ENCODE assay signal across 8 cellular contexts in genomic region chr14:66507722-66508546, GRCh38. TPM values are rescaled to one million over a fixed set of nuclear protein-coding genes. Genes with fewer than 3 reads are reported as not detected.
DNase-seq lines count a peak whose midpoint lies in the region; ATAC-seq, FAIRE-seq and TF ChIP-seq lines count a peak whose summit lies in the region.

Gene GPHN, plus strand, starts transcription at chr14:66508147.

- POLR2A ChIA-PET in OCI-LY7 (lab: Charles Lee): no interaction called here

- H3K4me2 ChIP-seq in OCI-LY7 (ENCODE audit: low read length): no peak within 1 kb of the TSS

- peak; percentile 27 for TF ChIP-seq CTCF in astrocyte of the cerebellum (IDR thresholded peaks at IDR 0.05; ENCODE audit: low read depth, low read length, missing control alignments)
- TF ChIP-seq CTCF in OCI-LY7 (conservative IDR thresholded peaks at IDR 0.05; ENCODE audit: low read length): no peak

- ATAC-seq in HG02840 (IDR thresholded peaks at IDR 0.05; ENCODE audit: low FRiP score, unreplicated experiment): peak; percentile 75

- DNase-seq in GM12891 (ENCODE audit: insufficient read length, low spot score): peak; percentile 74
- peak; percentile 26 for DNase-seq in NCI-H146 treated with DMSO at 0.1 percent for 48 hours (lab: John Stamatoyannopoulos, UW; ENCODE audit: unreplicated experiment)
- DNase-seq in T-helper 9 cell: peak; percentile 80
- DNase-seq in astrocyte of the cerebellum (ENCODE audit: low read depth): peak; percentile 95
- peak; percentile 94 for DNase-seq in hepatic stellate cell (ENCODE audit: low spot score)
- peak; percentile 96 for DNase-seq in renal cortical epithelial cell (ENCODE audit: low read depth)
- no peak for DNase-seq in OCI-LY7 (ENCODE audit: low spot score)

- peak; percentile 85 for TF ChIP-seq POLR2A in GM12891 (IDR thresholded peaks at IDR 0.05; ENCODE audit: low read depth, low read length)

- in situ Hi-C loops in astrocyte of the cerebellum (cut with HindIII; ENCODE audit: low sequenced_read_pairs): no loop called here

- no peaks in the 10 kb centered on the region for H4K20me1 ChIP-seq in OCI-LY7 (ENCODE audit: insufficient read depth, low read length)

- no TSS peak for BruUV-seq in OCI-LY7 (replicated peaks; lab: Mats Ljungman, UMichigan)

- H3K9me3 ChIP-seq in OCI-LY7 (ENCODE audit: low read length): no peaks in the 10 kb centered on the region

- H3K36me3 ChIP-seq in OCI-LY7 (ENCODE audit: insufficient read depth, low read length): no peaks in the 10 kb centered on the region

- H3K27ac ChIP-seq in OCI-LY7 (ENCODE audit: low read depth, low read length, poor library complexity, severe bottlenecking): no peak within 1 kb of the TSS

- CTCF ChIA-PET in OCI-LY7 (lab: Charles Lee; ENCODE audit: unreplicated experiment): no interaction called here

- H3K4me3 ChIP-seq in astrocyte of the cerebellum (ENCODE audit: low read depth, low read length) (peak within 1 kb of the TSS; percentile 86), OCI-LY7 (ENCODE audit: low read depth, low read length, poor library complexity, severe bottlenecking) (no peak within 1 kb of the TSS)

- intact Hi-C loops in OCI-LY7 (cut with micrococcal nuclease; ENCODE audit: unreplicated experiment): no loop called here

- H3K4me1 ChIP-seq in OCI-LY7 (ENCODE audit: insufficient read depth, low read length, poor library complexity, severe bottlenecking): no peaks in the 10 kb centered on the region

- H2AFZ ChIP-seq in OCI-LY7 (ENCODE audit: low read length): no peak within 1 kb of the TSS

- FAIRE-seq in GM12891 (lab: Jason Lieb, UNC): peak; percentile 100

- no peaks in the 10 kb centered on the region for H3K79me2 ChIP-seq in OCI-LY7 (ENCODE audit: insufficient read depth, low read depth, low read length)

- H3K9me2 ChIP-seq in OCI-LY7 (ENCODE audit: insufficient read depth, low read length): no peaks in the 10 kb centered on the region

TF ChIP-seq in GM12891, 5 proteins besides CTCF, POLR2A, EP300 and RAD21:
- peak; percentile 40; the same call in 1 of the 2 replicates for TF ChIP-seq POU2F2 (IDR thresholded peaks at IDR 0.05; ENCODE audit: low read depth, low read length)
- TF ChIP-seq POLR2AphosphoS5 (IDR thresholded peaks at IDR 0.05; ENCODE audit: low read depth, low read length): peak; percentile 87
- no peak for TF ChIP-seq SPI1 (IDR thresholded peaks at IDR 0.05; ENCODE audit: low read depth, low read length)
- TF ChIP-seq TAF1 (IDR thresholded peaks at IDR 0.05; ENCODE audit: low read depth, low read length): peak; percentile 74
- TF ChIP-seq PAX5 (IDR thresholded peaks at IDR 0.05; ENCODE audit: insufficient read depth, low read length, severe bottlenecking): no peak

RNA-seq across cellular contexts. Expression of gene GPHN, which starts in this region (rescaled TPM):
- 32.1 TPM for polyA plus RNA-seq in GM12891 (2012; ENCODE audit: low read depth, missing spikeins)
- 12.0 and 38.7 TPM in 2 replicates for total RNA-seq in renal cortical epithelial cell
- total RNA-seq in OCI-LY7 (2014; rRNA removed; shearing (Covaris generic)): not detected in 2 replicates
- not detected in 2 replicates for total RNA-seq in OCI-LY7 (2022)

Comparison
In these comparisons a context has a peak if more than half of its experiments do, and no peak if none do; other contexts are left out.
1. RNA of gene GPHN (total RNA-seq): 12.0 to 38.7 TPM in renal cortical epithelial cell; not detected in OCI-LY7; every median in the first group is over 10 times any median in the second.